Comparison of ENCODE assay signal across 26 cellular contexts in genomic region chr14:75969891-75970290, GRCh38. TPM values are rescaled to one million over a fixed set of nuclear protein-coding genes. Genes with fewer than 3 reads are reported as not detected.
DNase-seq lines count a peak whose midpoint lies in the region; ATAC-seq and TF ChIP-seq lines count a peak whose summit lies in the region.
"Had no signal": no experiment of that assay in that cellular context is flagged by ENCODE, and none has a peak within 500 bp of the region (broad histone marks: within the 10 kb centered on the region; RNA-seq: fewer than 3 reads in every experiment).

No MANE protein-coding gene starts in this region.

- no peak overlapping the region for H3K4me3 Mint-ChIP-seq in brain
- H3K4me3 Mint-ChIP-seq: activated CD4-positive, alpha-beta T cell treated with anti-CD3 and anti-CD28 coated beads, Interleukin-2, amount 10 ng/mL, durations not matched to agents 24 days and 14 days; activated naive CD8-positive, alpha-beta T cell; CD4-positive, alpha-beta T cell; effector memory CD8-positive, alpha-beta T cell; GM23338; HFFc6; neural crest cell; WTC11 had no signal

- no peaks in the 10 kb centered on the region for H3K27me3 Mint-ChIP-seq in brain
- H3K27me3 Mint-ChIP-seq: activated CD4-positive, alpha-beta T cell treated with anti-CD3 and anti-CD28 coated beads, Interleukin-2, amount 10 ng/mL, durations not matched to agents 24 days and 14 days; activated naive CD8-positive, alpha-beta T cell; CD4-positive, alpha-beta T cell; effector memory CD8-positive, alpha-beta T cell had no signal

- ATAC-seq in HG02610 (IDR thresholded peaks at IDR 0.05; ENCODE audit: unreplicated experiment) (no peak), GM21528 (IDR thresholded peaks at IDR 0.05; ENCODE audit: low FRiP score, unreplicated experiment) (no peak)
- ATAC-seq: effector memory CD8-positive, alpha-beta T cell; esophagus mucosa; GM23338; WTC11 had no signal

- no peaks in the 10 kb centered on the region for H3K9me3 Mint-ChIP-seq in brain
- H3K9me3 Mint-ChIP-seq: activated CD4-positive, alpha-beta T cell treated with anti-CD3 and anti-CD28 coated beads, Interleukin-2, amount 10 ng/mL, durations not matched to agents 24 days and 14 days; CD4-positive, alpha-beta T cell; effector memory CD8-positive, alpha-beta T cell; GM23338; HFFc6; neural crest cell had no signal

- peaks cover 34% of the 10 kb centered on the region for H3K4me1 Mint-ChIP-seq in brain
- H3K4me1 Mint-ChIP-seq: activated CD4-positive, alpha-beta T cell treated with anti-CD3 and anti-CD28 coated beads, Interleukin-2, amount 10 ng/mL, durations not matched to agents 24 days and 14 days had no signal

- H3K36me3 Mint-ChIP-seq in brain: peaks cover 33% of the 10 kb centered on the region
- H3K36me3 Mint-ChIP-seq: WTC11 had no signal

- peak overlapping the region in 4 of 5 experiments; percentile 16 to 76 (median 34) for H3K27ac Mint-ChIP-seq in brain
- H3K27ac Mint-ChIP-seq: activated CD4-positive, alpha-beta T cell treated with anti-CD3 and anti-CD28 coated beads, Interleukin-2, amount 10 ng/mL, durations not matched to agents 24 days and 14 days; activated naive CD8-positive, alpha-beta T cell; CD4-positive, alpha-beta T cell; effector memory CD8-positive, alpha-beta T cell; GM23338; HFFc6; WTC11 had no signal

- TF ChIP-seq CTCF in brain (conservative IDR thresholded peaks at IDR 0.05): no peak

- DNase-seq in DMS 273 treated with DMSO at 0.1 percent for 48 hours (lab: John Stamatoyannopoulos, UW) (peak; percentile 33), M059J (ENCODE audit: low read depth) (peak; percentile 36), iris pigment epithelial cell (ENCODE audit: low read depth) (peak; percentile 21), NCI-H748 treated with DMSO at 0.1 percent for 48 hours (lab: John Stamatoyannopoulos, UW) (no peak), RPMI8226 (no peak)
- DNase-seq: activated CD4-positive, alpha-beta T cell treated with anti-CD3 and anti-CD28 coated beads, Interleukin-2, amount 10 ng/mL, durations not matched to agents 24 days and 14 days; activated effector memory CD4-positive, alpha-beta T cell treated with Interleukin-2 at 50 U/mL for 16 hours; activated T-cell treated with anti-CD3 and anti-CD28 coated beads, Interleukin-2, amount 50 U/mL, for 1 hour; CD4-positive, alpha-beta T cell; cortex of kidney; effector memory CD8-positive, alpha-beta T cell; HFFc6; KG1; kidney glomerular epithelial cell; NCI-H1417; ovary; stimulated activated naive CD4-positive, alpha-beta T cell; testis had no signal

RNA-seq across cellular contexts. Expression of gene TGFB3, which starts 11.9 kb away (rescaled TPM):
- total RNA-seq in M059J (2014; rRNA removed; shearing (Covaris generic)): 2.2 and 2.4 TPM in 2 replicates
- polyA plus RNA-seq in brain (ENCODE audit: insufficient read depth, low read depth, low replicate concordance): 14.3 TPM

RNA-seq across cellular contexts. Expression of gene IFT43, which starts 15.7 kb away (rescaled TPM):
- 29.5 and 33.4 TPM in 2 replicates for total RNA-seq in M059J (2014; rRNA removed; shearing (Covaris generic))
- polyA plus RNA-seq in brain (ENCODE audit: insufficient read depth, low read depth, low replicate concordance): 34.1 TPM

Comparison
In these comparisons a context has a peak if more than half of its experiments do, and no peak if none do; other contexts are left out.
1. DNase-seq: peak in DMS 273 treated with DMSO at 0.1 percent for 48 hours (single experiment), M059J (single experiment) and iris pigment epithelial cell (single experiment); none in NCI-H748 treated with DMSO at 0.1 percent for 48 hours (single experiment) and RPMI8226 (single experiment).